In genomic region chr2:55224761-55225261, GRCh38 we compare ENCODE assay signal across 11 cellular contexts. TPM values are rescaled to one million over a fixed set of nuclear protein-coding genes. Genes with fewer than 3 reads are reported as not detected.
DNase-seq lines count a peak whose midpoint lies in the region; ATAC-seq and TF ChIP-seq lines count a peak whose summit lies in the region.
"Had no signal": no experiment of that assay in that cellular context is flagged by ENCODE, and none has a peak within 500 bp of the region (broad histone marks: within the 10 kb centered on the region; RNA-seq: fewer than 3 reads in every experiment).

No MANE protein-coding gene starts in this region.

- H3K4me1 ChIP-seq in right cardiac atrium (ENCODE audit: control insufficient read depth, insufficient read depth, low read length) (peaks cover 4% of the 10 kb centered on the region), spleen (peaks cover 8 to 62% (median 37%) of the 10 kb centered on the region in 6 donors)

- ATAC-seq in right cardiac atrium: peak; percentile 5 to 6
- ATAC-seq in GM19328 (IDR thresholded peaks at IDR 0.05; ENCODE audit: unreplicated experiment): no peak
- ATAC-seq in stimulated activated naive CD8-positive, alpha-beta T cell treated with anti-CD3 and anti-CD28 coated beads, Interleukin-15, Interleukin-2, amounts not matched to agents 100 U/mL and 50 U/mL, for 24 hours: no peak
- ATAC-seq: activated CD4-positive, alpha-beta T cell treated with anti-CD3 and anti-CD28 coated beads for 36 hours had no signal

- no peak for TF ChIP-seq CTCF in WERI-Rb-1 (IDR thresholded peaks at IDR 0.05; ENCODE audit: low read depth, low read length)
- TF ChIP-seq CTCF in spleen (IDR thresholded peaks at IDR 0.05 in 8 of 11, conservative IDR thresholded peaks at IDR 0.05 in 3 of 11): no peak

- H3K36me3 ChIP-seq in WERI-Rb-1 (peaks cover 10% of the 10 kb centered on the region), spleen (no peaks in the 10 kb centered on the region)

- H3K9me3 ChIP-seq in WERI-Rb-1 (ENCODE audit: severe bottlenecking) (no peaks in the 10 kb centered on the region), right cardiac atrium (ENCODE audit: control insufficient read depth, low read length) (no peaks in the 10 kb centered on the region), spleen (no peaks in the 10 kb centered on the region)
- H3K9me3 ChIP-seq: tibial nerve had no signal

- intact Hi-C loops in right cardiac atrium (cut with DNase I): no loop called here
- intact Hi-C loops in spleen (cut with DNase I; ENCODE audit: low total_unique reads): no loop called here

- H3K27me3 ChIP-seq in WERI-Rb-1 (ENCODE audit: insufficient read depth, low read depth, severe bottlenecking) (no peaks in the 10 kb centered on the region), right cardiac atrium (ENCODE audit: control insufficient read depth, insufficient read depth) (no peaks in the 10 kb centered on the region), spleen (replicated peaks in 1 of 7) (no peaks in the 10 kb centered on the region)
- H3K27me3 ChIP-seq: tibial nerve had no signal

- no peak overlapping the region for H3K27ac ChIP-seq in WERI-Rb-1
- H3K27ac ChIP-seq in right cardiac atrium (ENCODE audit: low read length): no peak overlapping the region
- H3K27ac ChIP-seq in spleen: peak overlapping the region in 4 of 8 donors; percentile 94 to 96 (median 96)

- WGBS in right cardiac atrium: 78% methylated on average over 19 of the region's 19 CpGs
- WGBS in spleen, 5 donors: 77 to 87% (median 86%) methylated on average over 14 to 19 of the region's 19 CpGs

- H3K4me3 ChIP-seq in WERI-Rb-1 (ENCODE audit: low read depth, low read length): no peak overlapping the region
- no peak overlapping the region for H3K4me3 ChIP-seq in right cardiac atrium (ENCODE audit: low read length)
- no peak overlapping the region for H3K4me3 ChIP-seq in spleen
- H3K4me3 ChIP-seq: tibial nerve had no signal

- TF ChIP-seq POLR2A in spleen (IDR thresholded peaks at IDR 0.05): no peak

- DNase-seq in NCI-H82 (lab: John Stamatoyannopoulos, UW): peak; percentile 23
- DNase-seq in NCI-H82 treated with DMSO at 0.1 percent for 48 hours (lab: John Stamatoyannopoulos, UW; ENCODE audit: unreplicated experiment): no peak
- DNase-seq in WERI-Rb-1: peak; percentile 66
- peak in 2 of 3 donors; percentile 58 to 59 for DNase-seq in right cardiac atrium
- peak; percentile 77 for DNase-seq in spleen
- DNase-seq in HuH-7 (ENCODE audit: low spot score): no peak
- DNase-seq in stimulated activated naive CD8-positive, alpha-beta T cell treated with anti-CD3 and anti-CD28 coated beads, Interleukin-15, Interleukin-2, amounts not matched to agents 100 U/mL and 50 U/mL, for 24 hours: no peak
- DNase-seq: activated CD4-positive, alpha-beta T cell treated with anti-CD3 and anti-CD28 coated beads for 36 hours; NCI-H2107 had no signal

RNA-seq across cellular contexts. Expression of gene CLHC1, which starts 7.3 kb away (rescaled TPM):
- total RNA-seq in right cardiac atrium: 1 to 10 TPM; 6.6 to 9.0 (median 7.3) TPM
- 4.4 TPM for polyA plus RNA-seq in right cardiac atrium
- 10 to 100 TPM in 5 of 7 donors, 1 to 10 TPM in 2; 5.2 to 34.7 (median 10.6) TPM for total RNA-seq in spleen
- 10 to 100 TPM in 2 of 3 donors, 1 to 10 TPM in 1; 6.6 to 24.1 (median 15.5) TPM for polyA plus RNA-seq in spleen

RNA-seq across cellular contexts. Expression of gene RPS27A, which starts 7.7 kb away (rescaled TPM):
- total RNA-seq in right cardiac atrium (100 to 1,000 TPM; 469 to 564 (median 541) TPM), spleen (1,000 to 10,000 TPM in 6 of 7 donors, 100 to 1,000 TPM in 1; 939 to 1,680 (median 1,135) TPM)
- polyA plus RNA-seq in right cardiac atrium (986 TPM), spleen (1,000 to 10,000 TPM; 3,792 to 4,730 (median 3,877) TPM)

RNA-seq across cellular contexts. Expression of gene MTIF2, which starts 44.2 kb away (rescaled TPM):
- total RNA-seq in right cardiac atrium (10 to 100 TPM; 28.2 to 39.6 (median 35.8) TPM), spleen (10 to 100 TPM; 18.4 to 28.5 (median 23.8) TPM)
- polyA plus RNA-seq in right cardiac atrium (30.2 TPM), spleen (10 to 100 TPM; 19.4 to 22.4 (median 20.4) TPM)

Comparison
In these comparisons a context has a peak if more than half of its experiments do, and no peak if none do; other contexts are left out.
1. DNase-seq: peak in NCI-H82 (single experiment), WERI-Rb-1 (single experiment), right cardiac atrium (2 of 3) and spleen (single experiment); none in NCI-H82 treated with DMSO at 0.1 percent for 48 hours (single experiment), HuH-7 (single experiment) and stimulated activated naive CD8-positive, alpha-beta T cell treated with anti-CD3 and anti-CD28 coated beads, Interleukin-15, Interleukin-2, amounts not matched to agents 100 U/mL and 50 U/mL, for 24 hours (single experiment).
2. ATAC-seq: peak in right cardiac atrium (2 of 2); none in GM19328 (single experiment) and stimulated activated naive CD8-positive, alpha-beta T cell treated with anti-CD3 and anti-CD28 coated beads, Interleukin-15, Interleukin-2, amounts not matched to agents 100 U/mL and 50 U/mL, for 24 hours (single experiment).